ENCODE assay signal across 24 cellular contexts in genomic region chr12:77603923-77604322, GRCh38.
A peak's percentile ranks its signal among the peaks of the same experiment; 100 is the strongest.
DNase-seq lines count a peak whose midpoint lies in the region; ATAC-seq, FAIRE-seq and TF ChIP-seq lines count a peak whose summit lies in the region.
"Had no signal": no experiment of that assay in that cellular context is flagged by ENCODE, and none has a peak within 500 bp of the region (broad histone marks: within the 10 kb centered on the region; RNA-seq: fewer than 3 reads in every experiment).

No MANE protein-coding gene starts in this region.

- H3F3A ChIP-seq in GM23338 (replicated peaks; ENCODE audit: low read depth) (no peaks in the 10 kb centered on the region), neural cell (ENCODE audit: insufficient read depth, low read length, poor library complexity, severe bottlenecking) (peaks cover 6% of the 10 kb centered on the region)

- peak; percentile 34 for TF ChIP-seq RAD21 in neural cell (conservative IDR thresholded peaks at IDR 0.05)

- H3K4me2 ChIP-seq in GM23338 (no peak overlapping the region), neural cell (ENCODE audit: low read length) (peak overlapping the region; percentile 47)
- H3K4me2 ChIP-seq: BLaER1 had no signal

- no peaks in the 10 kb centered on the region for H3K27me3 ChIP-seq in GM23338 (ENCODE audit: insufficient read depth)
- no peaks in the 10 kb centered on the region for H3K27me3 ChIP-seq in neural cell (ENCODE audit: insufficient read depth, low read depth, low read length)
- H3K27me3 ChIP-seq in CD4-positive, alpha-beta T cell (ENCODE audit: control insufficient read depth, insufficient read depth, low read length), result no peaks in the 10 kb centered on the region
- H3K27me3 ChIP-seq: BE2C, BLaER1 had no signal

- H3K4me3 ChIP-seq in GM23338, result no peak overlapping the region
- H3K4me3 ChIP-seq in neural cell (ENCODE audit: low read length), result peak overlapping the region; percentile 34
- H3K4me3 ChIP-seq in kidney (ENCODE audit: low read length in 2 of 2), result no peak overlapping the region
- H3K4me3 ChIP-seq: BLaER1 had no signal

- H3K9me2 ChIP-seq in GM23338 (ENCODE audit: insufficient read depth) (no peaks in the 10 kb centered on the region), neural cell (ENCODE audit: insufficient read depth, low read length) (no peaks in the 10 kb centered on the region)

- DNase-seq in GM23338 (ENCODE audit: low spot score), result no peak
- DNase-seq in NCI-H446 (lab: John Stamatoyannopoulos, UW), result peak; percentile 65 to 84
- no peak for DNase-seq in kidney
- no peak for DNase-seq in stimulated activated naive CD4-positive, alpha-beta T cell treated with Interleukin-2 at 50 U/mL for 16 hours (lab: John Stamatoyannopoulos, UW)
- DNase-seq in CD4-positive, alpha-beta T cell, result no peak
- DNase-seq in H4 (ENCODE audit: low spot score), result no peak
- DNase-seq: 8988T; ACHN; BE2C; C1 segment of cervical spinal cord; Caco-2; Calu3; CD4-positive, CD25-positive, alpha-beta regulatory T cell; CD8-positive, alpha-beta T cell; DMS79 treated with DMSO at 0.1 percent for 48 hours; GF-D8 had no signal

- no peak for ATAC-seq in GM23338
- ATAC-seq in CD4-positive, alpha-beta T cell (ENCODE audit: poor library complexity), result no peak
- ATAC-seq: CD8-positive, alpha-beta T cell had no signal

- TF ChIP-seq EP300 in neural cell (conservative IDR thresholded peaks at IDR 0.05; ENCODE audit: poor library complexity, severe bottlenecking), result peak; percentile 93

- H3K9me3 Mint-ChIP-seq in GM23338 (no peaks in the 10 kb centered on the region), brain (no peaks in the 10 kb centered on the region)
- H3K9me3 Mint-ChIP-seq in CD4-positive, alpha-beta T cell, result peaks cover 6% of the 10 kb centered on the region

- H3K9me3 ChIP-seq in neural cell (ENCODE audit: low read length), result no peaks in the 10 kb centered on the region
- no peaks in the 10 kb centered on the region for H3K9me3 ChIP-seq in kidney (ENCODE audit: control insufficient read depth in 1 of 2, low read length in 2 of 2)
- H3K9me3 ChIP-seq in CD4-positive, alpha-beta T cell (ENCODE audit: control insufficient read depth, low read length), result no peaks in the 10 kb centered on the region
- H3K9me3 ChIP-seq: BE2C, BLaER1, Caco-2 had no signal

- CTCF ChIA-PET in CD4-positive, alpha-beta T cell (lab: Charles Lee), result no interaction called here

- FAIRE-seq in kidney (lab: Jason Lieb, UNC), result no peak
- FAIRE-seq: A204.1, G401.6, GM12891, GM19239 had no signal

- H3K36me3 Mint-ChIP-seq in GM23338 (ENCODE audit: low read depth) (no peaks in the 10 kb centered on the region), brain (no peaks in the 10 kb centered on the region)
- H3K36me3 Mint-ChIP-seq in CD4-positive, alpha-beta T cell (ENCODE audit: low read depth), result no peaks in the 10 kb centered on the region
- H3K36me3 Mint-ChIP-seq: CD14-positive monocyte; CD4-positive, CD25-positive, alpha-beta regulatory T cell; CD8-positive, alpha-beta T cell had no signal

- H3K4me3 Mint-ChIP-seq in GM23338, result no peak overlapping the region
- peak overlapping the region in 2 of 5 experiments; percentile 5 to 43 for H3K4me3 Mint-ChIP-seq in brain
- H3K4me3 Mint-ChIP-seq in CD4-positive, alpha-beta T cell, result no peak overlapping the region
- H3K4me3 Mint-ChIP-seq: CD14-positive monocyte; CD4-positive, CD25-positive, alpha-beta regulatory T cell; CD8-positive, alpha-beta T cell had no signal

- H3K27me3 Mint-ChIP-seq in GM23338 (ENCODE audit: insufficient read depth, low read depth, poor library complexity) (no peaks in the 10 kb centered on the region), brain (no peaks in the 10 kb centered on the region)
- no peaks in the 10 kb centered on the region for H3K27me3 Mint-ChIP-seq in CD4-positive, alpha-beta T cell
- H3K27me3 Mint-ChIP-seq: CD4-positive, CD25-positive, alpha-beta regulatory T cell had no signal

- no peaks in the 10 kb centered on the region for H4K20me1 ChIP-seq in GM23338 (replicated peaks; ENCODE audit: insufficient read depth)
- no peaks in the 10 kb centered on the region for H4K20me1 ChIP-seq in neural cell (ENCODE audit: insufficient read depth)
- H4K20me1 ChIP-seq: BLaER1 had no signal

- peak overlapping the region; percentile 34 for H3K9ac ChIP-seq in neural cell (ENCODE audit: low read length)
- no peak overlapping the region for H3K9ac ChIP-seq in kidney (ENCODE audit: low read length in 2 of 2)
- H3K9ac ChIP-seq: BLaER1 had no signal

- H3K79me2 ChIP-seq in GM23338 (replicated peaks; ENCODE audit: insufficient read depth) (no peaks in the 10 kb centered on the region), neural cell (replicated peaks; ENCODE audit: insufficient read depth, low read length) (no peaks in the 10 kb centered on the region)

- no peaks in the 10 kb centered on the region; the same call in 1 of the 2 replicates for H3K4me1 ChIP-seq in GM23338 (ENCODE audit: insufficient read depth)
- H3K4me1 ChIP-seq in kidney (ENCODE audit: control insufficient read depth in 1 of 2, insufficient read depth in 1 of 2, low read depth in 1 of 2, low read length in 2 of 2), result no peaks in the 10 kb centered on the region
- H3K4me1 ChIP-seq: BE2C, BLaER1, Caco-2 had no signal

- H3K27ac ChIP-seq in GM23338 (ENCODE audit: low read depth) (no peak overlapping the region), neural cell (ENCODE audit: low read length) (peak overlapping the region; percentile 80), kidney (ENCODE audit: low read depth in 2 of 2, low read length in 2 of 2) (no peak overlapping the region)
- no peak overlapping the region for H3K27ac ChIP-seq in CD4-positive, alpha-beta T cell (ENCODE audit: low read depth, low read length)
- H3K27ac ChIP-seq: BLaER1 had no signal

- intact Hi-C loops in kidney (cut with DNase I), result no loop called here
- intact Hi-C loops in CD4-positive, alpha-beta T cell (cut with DNase I, micrococcal nuclease), result no loop called here

- POLR2A ChIA-PET in CD4-positive, alpha-beta T cell (lab: Charles Lee), result no interaction called here

- 0 out of 2 replicates have a peak overlapping the region, but pooled peaks have one; percentile 2 for H3K27ac Mint-ChIP-seq in GM23338
- H3K27ac Mint-ChIP-seq in brain, result peak overlapping the region; percentile 24 to 90 (median 61)
- no peak overlapping the region for H3K27ac Mint-ChIP-seq in CD4-positive, alpha-beta T cell
- H3K27ac Mint-ChIP-seq: CD14-positive monocyte; CD8-positive, alpha-beta T cell had no signal

- TF ChIP-seq CTCF in GM23338 (conservative IDR thresholded peaks at IDR 0.05; ENCODE audit: low read depth in 2 of 2), result no peak
- no peak for TF ChIP-seq CTCF in brain (conservative IDR thresholded peaks at IDR 0.05)
- TF ChIP-seq CTCF in neural cell (IDR thresholded peaks at IDR 0.05; ENCODE audit: poor library complexity, severe bottlenecking), result no peak
- no peak for TF ChIP-seq CTCF in kidney (IDR thresholded peaks at IDR 0.05; ENCODE audit: borderline replicate concordance, extremely low read depth, insufficient read depth)
- no peak for TF ChIP-seq CTCF in CD4-positive, alpha-beta T cell (IDR thresholded peaks at IDR 0.05)

- H3K36me3 ChIP-seq in GM23338 (ENCODE audit: insufficient read depth), result no peaks in the 10 kb centered on the region
- H3K36me3 ChIP-seq in neural cell (ENCODE audit: insufficient read depth, low read length), result no peaks in the 10 kb centered on the region
- no peaks in the 10 kb centered on the region for H3K36me3 ChIP-seq in kidney (ENCODE audit: control insufficient read depth in 1 of 2, insufficient read depth in 2 of 2, low read length in 2 of 2)
- H3K36me3 ChIP-seq: BE2C, BLaER1 had no signal

- H3K4me1 Mint-ChIP-seq in GM23338 (no peaks in the 10 kb centered on the region), brain (peaks cover 59% of the 10 kb centered on the region)
- H3K4me1 Mint-ChIP-seq in CD4-positive, alpha-beta T cell (ENCODE audit: low read depth), result no peaks in the 10 kb centered on the region
- H3K4me1 Mint-ChIP-seq: CD14-positive monocyte; CD4-positive, CD25-positive, alpha-beta regulatory T cell had no signal

- H2AFZ ChIP-seq in GM23338 (no peak overlapping the region), neural cell (ENCODE audit: low read depth, low read length) (no peak overlapping the region)

TF ChIP-seq in GM23338, 12 proteins besides CTCF, POLR2A, EP300 and RAD21:
- TF ChIP-seq STAT1 (IDR thresholded peaks at IDR 0.05; ENCODE audit: unreplicated experiment), result no peak
TF ChIP-seq in GM23338: peak in this region for 0.

TF ChIP-seq in neural cell, 6 proteins besides CTCF, POLR2A, EP300 and RAD21:
- TF ChIP-seq REST (IDR thresholded peaks at IDR 0.05; ENCODE audit: borderline replicate concordance) (peak; percentile 29), EZH2 (IDR thresholded peaks at IDR 0.05; ENCODE audit: borderline replicate concordance, insufficient read depth, low read length, poor library complexity, severe bottlenecking) (no peak), TAF1 (IDR thresholded peaks at IDR 0.05; ENCODE audit: low read depth) (no peak), POLR2AphosphoS5 (IDR thresholded peaks at IDR 0.05) (peak; percentile 67)

Comparison
In these comparisons a context has a peak if more than half of its experiments do, and no peak if none do; other contexts are left out.
1. DNase-seq: peak in NCI-H446 (2 of 2); none in GM23338 (single experiment), kidney (single experiment), stimulated activated naive CD4-positive, alpha-beta T cell treated with Interleukin-2 at 50 U/mL for 16 hours (single experiment), CD4-positive, alpha-beta T cell (0 of 10) and H4 (single experiment).